ENCODE assay signal across 24 cellular contexts in genomic region chr5:67401166-67401565, GRCh38.
DNase-seq lines count a peak whose midpoint lies in the region; ATAC-seq and FAIRE-seq lines count a peak whose summit lies in the region.
"Had no signal": no experiment of that assay in that cellular context is flagged by ENCODE, and none has a peak within 500 bp of the region (broad histone marks: within the 10 kb centered on the region; RNA-seq: fewer than 3 reads in every experiment).

No MANE protein-coding gene starts in this region.

- no peaks in the 10 kb centered on the region for H3K9me3 ChIP-seq in adipocyte (ENCODE audit: control insufficient read depth, low read length)
- H3K9me3 ChIP-seq: BE2C, SK-N-SH had no signal

- DNase-seq in NCI-H748 (lab: John Stamatoyannopoulos, UW; ENCODE audit: unreplicated experiment) (peak; percentile 19), NCI-H748 treated with DMSO at 0.1 percent for 48 hours (lab: John Stamatoyannopoulos, UW) (no peak), adipocyte (ENCODE audit: low read depth) (peak; percentile 30), sciatic nerve (ENCODE audit: low spot score) (no peak), NCI-H82 treated with DMSO at 0.1 percent for 48 hours (lab: John Stamatoyannopoulos, UW; ENCODE audit: unreplicated experiment) (no peak), DMS79 treated with DMSO at 0.1 percent for 48 hours (lab: John Stamatoyannopoulos, UW) (no peak), ureter (ENCODE audit: low spot score) (no peak)
- DNase-seq: 8988T; ACHN; BE2C; CD8-positive, alpha-beta memory T cell; DMS153; NCI-H1092; NCI-H1436 treated with DMSO at 0.1 percent for 48 hours; NCI-H2029 treated with DMSO at 0.1 percent for 48 hours; NCI-H345; SIG-M5; SK-N-SH; SW 1271 had no signal

- no peak overlapping the region for H3K9ac ChIP-seq in adipocyte (ENCODE audit: low read length)
- H3K9ac ChIP-seq: KMS-11, SK-N-SH had no signal

- H3K4me3 ChIP-seq in adipocyte (ENCODE audit: low read length), result no peak overlapping the region

- intact Hi-C loops in sciatic nerve (cut with DNase I), result no loop called here

- peaks cover 7% of the 10 kb centered on the region for H3K4me1 ChIP-seq in adipocyte (ENCODE audit: control insufficient read depth, insufficient read depth, low read length)

- peak; percentile 69 for FAIRE-seq in islet of Langerhans (lab: Jason Lieb, UNC)
- FAIRE-seq: GM18507, H54 had no signal

- ATAC-seq in sciatic nerve, result peak; percentile 14
- ATAC-seq: Panc1 had no signal

- no peaks in the 10 kb centered on the region for H3K36me3 ChIP-seq in adipocyte (ENCODE audit: control insufficient read depth, insufficient read depth, low read length, severe bottlenecking)
- H3K36me3 ChIP-seq: BE2C had no signal

- H3K27me3 ChIP-seq in adipocyte (replicated peaks; ENCODE audit: control insufficient read depth, insufficient read depth, low read length), result no peaks in the 10 kb centered on the region
- H3K27me3 ChIP-seq: BE2C had no signal

Comparison
In these comparisons a context has a peak if more than half of its experiments do, and no peak if none do; other contexts are left out.
1. DNase-seq: peak in NCI-H748 (single experiment) and adipocyte (single experiment); none in NCI-H748 treated with DMSO at 0.1 percent for 48 hours (single experiment), sciatic nerve (single experiment), NCI-H82 treated with DMSO at 0.1 percent for 48 hours (single experiment), DMS79 treated with DMSO at 0.1 percent for 48 hours (single experiment) and ureter (single experiment).